In genomic region chr7:151519765-151520418, GRCh38 we compare ENCODE assay signal across 8 cellular contexts. TPM values are rescaled to one million over a fixed set of nuclear protein-coding genes. Genes with fewer than 3 reads are reported as not detected.
DNase-seq lines count a peak whose midpoint lies in the region; ATAC-seq, FAIRE-seq and TF ChIP-seq lines count a peak whose summit lies in the region.

A gene with protein sequence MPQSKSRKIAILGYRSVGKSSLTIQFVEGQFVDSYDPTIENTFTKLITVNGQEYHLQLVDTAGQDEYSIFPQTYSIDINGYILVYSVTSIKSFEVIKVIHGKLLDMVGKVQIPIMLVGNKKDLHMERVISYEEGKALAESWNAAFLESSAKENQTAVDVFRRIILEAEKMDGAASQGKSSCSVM (minus strand): TSS chr7:151519895. CDS start chr7:151519511, 384 bp downstream.

- peak within 1 kb of the TSS; percentile 94 for H2AFZ ChIP-seq in mammary epithelial cell (ENCODE audit: low read depth, low read length)

- peaks cover 45% of the 10 kb centered on the region for H3K79me2 ChIP-seq in mammary epithelial cell (ENCODE audit: insufficient read depth, low read length)

- H3K4me3 ChIP-seq in A673 (ENCODE audit: low read depth, low read length, poor library complexity, severe bottlenecking) (peak within 1 kb of the TSS; percentile 94), WERI-Rb-1 (ENCODE audit: low read depth, low read length) (peak within 1 kb of the TSS; percentile 72), mammary epithelial cell (replicated peaks in 1 of 3; ENCODE audit: insufficient read depth in 1 of 3, low read depth in 2 of 3, low read length in 3 of 3) (peak within 1 kb of the TSS; percentile 72 to 87 (median 82)), small intestine (ENCODE audit: low read depth in 1 of 2, low read length in 2 of 2) (peak within 1 kb of the TSS; percentile 84 to 92)

- H3K36me3 ChIP-seq in A673 (ENCODE audit: insufficient read depth, low read length, poor library complexity, severe bottlenecking) (no peaks in the 10 kb centered on the region), WERI-Rb-1 (no peaks in the 10 kb centered on the region), mammary epithelial cell (ENCODE audit: insufficient read depth, low read length) (no peaks in the 10 kb centered on the region), small intestine (ENCODE audit: control insufficient read depth in 2 of 2, insufficient read depth in 2 of 2, low read length in 2 of 2) (no peaks in the 10 kb centered on the region)

- H3K9ac ChIP-seq in mammary epithelial cell (ENCODE audit: insufficient read depth, low read length), result peak within 1 kb of the TSS; percentile 90

- WGBS in mammary epithelial cell (ENCODE audit: low coverage, missing lambda C conversion rate), result 0% methylated on average over 27 of the region's 66 CpGs
- 0% methylated on average over 54 to 58 of the region's 66 CpGs for WGBS in small intestine, 3 donors

- H3K9me3 ChIP-seq in A673 (ENCODE audit: low read depth, low read length, poor library complexity, severe bottlenecking) (no peaks in the 10 kb centered on the region), WERI-Rb-1 (ENCODE audit: severe bottlenecking) (peaks cover 10% of the 10 kb centered on the region), mammary epithelial cell (replicated peaks; ENCODE audit: insufficient read depth, low read length) (no peaks in the 10 kb centered on the region), small intestine (ENCODE audit: control insufficient read depth, low read depth) (no peaks in the 10 kb centered on the region)

- TF ChIP-seq CTCF in A673 (conservative IDR thresholded peaks at IDR 0.05; ENCODE audit: low read depth, low read length), result no peak
- TF ChIP-seq CTCF in WERI-Rb-1 (IDR thresholded peaks at IDR 0.05; ENCODE audit: low read depth, low read length), result no peak
- no peak for TF ChIP-seq CTCF in mammary epithelial cell (conservative IDR thresholded peaks at IDR 0.05 in 1 of 2, IDR thresholded peaks at IDR 0.05 in 1 of 2; ENCODE audit: extremely low read depth in 1 of 2, insufficient read depth in 1 of 2, low read depth in 1 of 2, low read length in 2 of 2)

- BruUV-seq in A673 (replicated peaks; lab: Mats Ljungman, UMichigan), result no TSS peak
- no TSS peak for BruUV-seq in mammary epithelial cell (replicated peaks; lab: Mats Ljungman, UMichigan)

- H3K27me3 ChIP-seq in A673 (replicated peaks; ENCODE audit: insufficient read depth, low read depth, low read length, poor library complexity), result no peaks in the 10 kb centered on the region
- H3K27me3 ChIP-seq in WERI-Rb-1 (ENCODE audit: insufficient read depth, low read depth, severe bottlenecking), result no peaks in the 10 kb centered on the region
- H3K27me3 ChIP-seq in mammary epithelial cell (ENCODE audit: insufficient read depth, low read length), result no peaks in the 10 kb centered on the region
- no peaks in the 10 kb centered on the region for H3K27me3 ChIP-seq in small intestine (ENCODE audit: control insufficient read depth in 2 of 2, insufficient read depth in 2 of 2, low read length in 2 of 2)

- H3K4me2 ChIP-seq in mammary epithelial cell (ENCODE audit: insufficient read depth, low read depth, low read length), result peak within 1 kb of the TSS; percentile 92

- H4K20me1 ChIP-seq in mammary epithelial cell (ENCODE audit: insufficient read depth, low read length), result no peaks in the 10 kb centered on the region

- in situ Hi-C loops in mammary epithelial cell (cut with MboI; ENCODE audit: low sequenced_read_pairs in 2 of 2), result no loop called here

- CTCF ChIA-PET in A673 (lab: Charles Lee) (interaction anchor here (0.6 kb wide), 1 partner anchor 137 kb away, joined by 3 read pairs; no protein-coding TSS in a partner anchor), mammary epithelial cell (lab: Charles Lee; ENCODE audit: low non-redundant PET) (interaction anchor here (0.6 kb wide), 1 partner anchor 73 kb away, joined by 3 read pairs; no protein-coding TSS in a partner anchor)

- dilution Hi-C loops in mammary epithelial cell (cut with HindIII; ENCODE audit: low sequenced_read_pairs), result no loop called here

- POLR2A ChIA-PET in A673 (lab: Charles Lee; ENCODE audit: low non-redundant PET), result no interaction called here

- peak; percentile 99 for DNase-seq in A673 (ENCODE audit: low spot score)
- DNase-seq in NCI-H2196 treated with DMSO at 0.1 percent for 48 hours (lab: John Stamatoyannopoulos, UW; ENCODE audit: unreplicated experiment), result peak; percentile 85
- DNase-seq in WERI-Rb-1, result peak; percentile 96
- peak; percentile 99 for DNase-seq in mammary epithelial cell
- peak; percentile 95 for DNase-seq in iPS-NIHi11 (ENCODE audit: low spot score)
- peak; percentile 99 for DNase-seq in small intestine

- H3K27ac ChIP-seq in A673 (ENCODE audit: low read depth, low read length, poor library complexity, severe bottlenecking) (peak within 1 kb of the TSS; percentile 96), WERI-Rb-1 (peak within 1 kb of the TSS; percentile 98), mammary epithelial cell (ENCODE audit: insufficient read depth, low read depth, low read length) (peak within 1 kb of the TSS; percentile 83), small intestine (ENCODE audit: low read depth in 1 of 2, low read length in 1 of 2) (peak within 1 kb of the TSS; percentile 99)

- intact Hi-C loops in A673 (cut with micrococcal nuclease; ENCODE audit: unreplicated experiment), result no loop called here
- intact Hi-C loops in mammary epithelial cell (cut with micrococcal nuclease), result loop anchor here (1.0 to 5.0 kb wide), 6 partner anchors 31 to 176 kb away; no protein-coding TSS in a partner anchor

- H3K4me1 ChIP-seq in A673 (ENCODE audit: insufficient read depth, low read length, poor library complexity, severe bottlenecking) (peaks cover 9% of the 10 kb centered on the region), mammary epithelial cell (ENCODE audit: insufficient read depth, low read length) (peaks cover 23% of the 10 kb centered on the region), small intestine (ENCODE audit: control insufficient read depth in 2 of 2, insufficient read depth in 1 of 2, low read depth in 1 of 2, low read length in 1 of 2) (peaks cover 0 to 9% of the 10 kb centered on the region in 2 donors)

- FAIRE-seq in small intestine (lab: Jason Lieb, UNC), result no peak

- peak; percentile 81 for ATAC-seq in GM18868 (IDR thresholded peaks at IDR 0.05; ENCODE audit: unreplicated experiment)
- peak; percentile 79 for ATAC-seq in HG03135 (IDR thresholded peaks at IDR 0.05; ENCODE audit: unreplicated experiment)

RNA-seq across cellular contexts. Expression of the gene that starts here (rescaled TPM):
- total RNA-seq in A673 (2021) (127 and 136 TPM in 2 replicates), mammary epithelial cell (100 to 1,000 TPM in 1 of 2 donors, 10 to 100 TPM in 1; 57.3 to 105 TPM)
- polyA plus RNA-seq in mammary epithelial cell (56.0 TPM), small intestine (10 to 100 TPM; 54.4 to 84.6 (median 69.6) TPM)
- 93.7 TPM for polyA minus RNA-seq in mammary epithelial cell

Comparison
In these comparisons a context has a peak if more than half of its experiments do, and no peak if none do; other contexts are left out.
1. Peak in every context shown above with its lines: DNase-seq, ATAC-seq, H3K4me3 ChIP-seq and H3K27ac ChIP-seq.